29 cellular contexts compared by ENCODE assay signal in genomic region chr12:131066207-131066885, GRCh38.
DNase-seq lines count a peak whose midpoint lies in the region; ATAC-seq, FAIRE-seq and TF ChIP-seq lines count a peak whose summit lies in the region.
"Had no signal": no experiment of that assay in that cellular context is flagged by ENCODE, and none has a peak within 500 bp of the region (broad histone marks: within the 10 kb centered on the region; RNA-seq: fewer than 3 reads in every experiment).

No MANE protein-coding gene starts in this region.

- no peaks in the 10 kb centered on the region; the same call in 1 of the 2 replicates for H3K4me1 ChIP-seq in H9 (ENCODE audit: insufficient read depth, low read length)
- no peaks in the 10 kb centered on the region for H3K4me1 ChIP-seq in kidney (ENCODE audit: control insufficient read depth in 1 of 2, insufficient read depth in 1 of 2, low read depth in 1 of 2, low read length in 2 of 2)
- H3K4me1 ChIP-seq in spleen = no peaks in the 10 kb centered on the region
- H3K4me1 ChIP-seq: colonic mucosa had no signal

- H3K23ac ChIP-seq in H9 (ENCODE audit: insufficient read length, low read depth, low read length) = no peak overlapping the region

- H3K27ac ChIP-seq in H9 (ENCODE audit: insufficient read length, low read depth, low read length) (no peak overlapping the region), kidney (ENCODE audit: low read depth in 2 of 2, low read length in 2 of 2) (no peak overlapping the region), spleen (no peak overlapping the region), caudate nucleus (ENCODE audit: low read depth, low read length) (no peak overlapping the region)
- H3K27ac ChIP-seq: colonic mucosa, hepatocyte, PC-9, VCaP had no signal

- no peaks in the 10 kb centered on the region for H3K79me1 ChIP-seq in H9 (ENCODE audit: insufficient read depth, low read depth, low read length, poor library complexity, severe bottlenecking)

- no peaks in the 10 kb centered on the region for H3K36me3 ChIP-seq in kidney (ENCODE audit: control insufficient read depth in 1 of 2, insufficient read depth in 2 of 2, low read length in 2 of 2)
- no peaks in the 10 kb centered on the region for H3K36me3 ChIP-seq in spleen
- H3K36me3 ChIP-seq: colonic mucosa had no signal

- no peak overlapping the region for H2BK15ac ChIP-seq in H9 (ENCODE audit: low read depth, low read length)

- no peak overlapping the region for H3K4me2 ChIP-seq in H9 (ENCODE audit: insufficient read depth, insufficient read length, low read length)
- H3K4me2 ChIP-seq: hepatocyte, PC-9 had no signal

- peaks cover 3 to 6% of the 10 kb centered on the region in 2 experiments; a peak in 2 of 4 replicates for H3K4me1 Mint-ChIP-seq in H9
- H3K4me1 Mint-ChIP-seq in activated naive CD8-positive, alpha-beta T cell treated with anti-CD3 and anti-CD28 coated beads, Interleukin-2, amount 50 U/mL, for 24 hours = no peaks in the 10 kb centered on the region
- H3K4me1 Mint-ChIP-seq: activated CD4-positive, alpha-beta T cell treated with anti-CD3 and anti-CD28 coated beads, Interleukin-2, amount 10 ng/mL, durations not matched to agents 7 days and 5 days; CD4-positive, CD25-positive, alpha-beta regulatory T cell; naive thymus-derived CD4-positive, alpha-beta T cell had no signal

- H3K27me3 ChIP-seq in H9 (ENCODE audit: insufficient read depth, low read length) (no peaks in the 10 kb centered on the region), spleen (replicated peaks in 1 of 7) (peaks cover 0 to 11% (median 0%) of the 10 kb centered on the region in 7 donors)
- H3K27me3 ChIP-seq: colonic mucosa had no signal

- no peak for TF ChIP-seq CTCF in H9 (conservative IDR thresholded peaks at IDR 0.05)
- no peak for TF ChIP-seq CTCF in kidney (IDR thresholded peaks at IDR 0.05; ENCODE audit: borderline replicate concordance, extremely low read depth, insufficient read depth)
- no peak for TF ChIP-seq CTCF in spleen (IDR thresholded peaks at IDR 0.05 in 8 of 11, conservative IDR thresholded peaks at IDR 0.05 in 3 of 11)

- no peak overlapping the region for H2AFZ ChIP-seq in H9 (ENCODE audit: low read length)
- H2AFZ ChIP-seq: hepatocyte, PC-9 had no signal

- no peak overlapping the region for H3K4ac ChIP-seq in H9 (ENCODE audit: low read depth, low read length)

- H3K9ac ChIP-seq in H9 (ENCODE audit: extremely low read depth, insufficient read length, low read length) = no peak overlapping the region
- H3K9ac ChIP-seq in kidney (ENCODE audit: low read length in 2 of 2) = no peak overlapping the region

- H3K9me3 Mint-ChIP-seq in H9 = peaks cover 4 to 5% of the 10 kb centered on the region in 2 experiments; a peak in 2 of 5 replicates
- H3K9me3 Mint-ChIP-seq in activated naive CD8-positive, alpha-beta T cell treated with anti-CD3 and anti-CD28 coated beads, Interleukin-2, amount 50 U/mL, for 24 hours = no peaks in the 10 kb centered on the region
- H3K9me3 Mint-ChIP-seq: activated CD4-positive, alpha-beta T cell treated with anti-CD3 and anti-CD28 coated beads, Interleukin-2, amount 10 ng/mL, durations not matched to agents 7 days and 5 days; T-helper 2 cell treated with Interferon-gamma antibody and Interleukin-4, amounts not matched to agents 5 μg/mL and 100 μg/mL, for 36 hours had no signal

- no peak for FAIRE-seq in kidney (lab: Jason Lieb, UNC)

- no peaks in the 10 kb centered on the region for H4K20me1 ChIP-seq in H9 (ENCODE audit: control insufficient read depth, insufficient read depth, insufficient read length)

- no peak overlapping the region for H2AK5ac ChIP-seq in H9 (ENCODE audit: insufficient read length, low read length)

- no peaks in the 10 kb centered on the region; a peak in 2 of 7 replicates for H3K36me3 Mint-ChIP-seq in H9 (ENCODE audit: insufficient read depth in 1 of 3, low read depth in 3 of 3)
- H3K36me3 Mint-ChIP-seq in activated naive CD8-positive, alpha-beta T cell treated with anti-CD3 and anti-CD28 coated beads, Interleukin-2, amount 50 U/mL, for 24 hours (ENCODE audit: low read depth) = no peaks in the 10 kb centered on the region
- H3K36me3 Mint-ChIP-seq: CD4-positive, CD25-positive, alpha-beta regulatory T cell; naive thymus-derived CD4-positive, alpha-beta T cell had no signal

- H3K23me2 ChIP-seq in H9 (ENCODE audit: insufficient read length, low read depth, low read length, poor library complexity, severe bottlenecking) = no peaks in the 10 kb centered on the region

- no peaks in the 10 kb centered on the region for H3K9me3 ChIP-seq in H9 (ENCODE audit: control insufficient read depth, low read depth, low read length)
- H3K9me3 ChIP-seq in kidney (ENCODE audit: control insufficient read depth in 1 of 2, low read length in 2 of 2) = no peaks in the 10 kb centered on the region
- no peaks in the 10 kb centered on the region for H3K9me3 ChIP-seq in spleen
- H3K9me3 ChIP-seq: colonic mucosa had no signal

- H3K18ac ChIP-seq in H9 (ENCODE audit: insufficient read length, low read depth, low read length) = no peak overlapping the region

- no peak overlapping the region for H2BK20ac ChIP-seq in H9 (ENCODE audit: low read depth, low read length, poor library complexity, severe bottlenecking)

- no peak overlapping the region for H4K8ac ChIP-seq in H9 (replicated peaks; ENCODE audit: insufficient read length, low read depth, low read length)

- peak overlapping the region; percentile 75; the same call in 1 of the 2 replicates for H3K14ac ChIP-seq in H9 (ENCODE audit: insufficient read depth, low read length)

- DNase-seq in H9 (peak; percentile 24), kidney (peak; percentile 71), spleen (peak; percentile 64), NCI-H2081 (lab: John Stamatoyannopoulos, UW) (no peak), NCI-H2171 (lab: John Stamatoyannopoulos, UW) (no peak), H4 (ENCODE audit: low spot score) (no peak), caudate nucleus (lab: John Stamatoyannopoulos, UW) (no peak)
- no peak for DNase-seq in activated naive CD8-positive, alpha-beta T cell treated with anti-CD3 and anti-CD28 coated beads, Interleukin-2, amount 50 U/mL, for 24 hours
- DNase-seq: activated CD4-positive, alpha-beta T cell treated with anti-CD3 and anti-CD28 coated beads, Interleukin-2, amount 10 ng/mL, durations not matched to agents 7 days and 5 days; activated naive CD4-positive, alpha-beta T cell treated with Interleukin-2 at 50 U/mL for 16 hours; activated T-cell treated with anti-CD3 and anti-CD28 coated beads, Interleukin-2, amount 50 U/mL, for 48 hours; amniotic stem cell; CD4-positive, CD25-positive, alpha-beta regulatory T cell; colonic mucosa; effector memory CD8-positive, alpha-beta T cell; foreskin fibroblast; IMR-90; midbrain; naive thymus-derived CD4-positive, alpha-beta T cell; NCI-H1694; NCI-H510A; PC-9; SHP77 treated with DMSO at 0.1 percent for 48 hours; stimulated activated CD4-positive, alpha-beta T cell treated with anti-CD3 and anti-CD28 coated beads, Interleukin-2, amount 100 ng/mL, for 48 hours; substantia nigra had no signal

- H4K5ac ChIP-seq in H9 (ENCODE audit: insufficient read length, low read depth, low read length) = no peak overlapping the region

- H3K56ac ChIP-seq in H9 (ENCODE audit: insufficient read length, low read depth, low read length) = no peak overlapping the region

- H3K27ac Mint-ChIP-seq in H9 = no peak overlapping the region
- no peak overlapping the region for H3K27ac Mint-ChIP-seq in activated naive CD8-positive, alpha-beta T cell treated with anti-CD3 and anti-CD28 coated beads, Interleukin-2, amount 50 U/mL, for 24 hours
- H3K27ac Mint-ChIP-seq: activated CD4-positive, alpha-beta T cell treated with anti-CD3 and anti-CD28 coated beads, Interleukin-2, amount 10 ng/mL, durations not matched to agents 7 days and 5 days; CD4-positive, CD25-positive, alpha-beta regulatory T cell; effector memory CD8-positive, alpha-beta T cell; naive thymus-derived CD4-positive, alpha-beta T cell; T-helper 2 cell treated with Interferon-gamma antibody and Interleukin-4, amounts not matched to agents 5 μg/mL and 100 μg/mL, for 36 hours had no signal

- TF ChIP-seq POLR2A in spleen (IDR thresholded peaks at IDR 0.05) = no peak

- H2BK5ac ChIP-seq in H9 (ENCODE audit: insufficient read length, low read length) = no peak overlapping the region

- no peak overlapping the region for H2BK12ac ChIP-seq in H9 (ENCODE audit: insufficient read length, low read depth, low read length)

- H3K79me2 ChIP-seq in H9 (ENCODE audit: insufficient read depth, low read length) = no peaks in the 10 kb centered on the region
- H3K79me2 ChIP-seq: hepatocyte had no signal

- no peak overlapping the region for H3T11ph ChIP-seq in H9 (ENCODE audit: low read length)

- H3K4me3 Mint-ChIP-seq in H9 = no peak overlapping the region
- H3K4me3 Mint-ChIP-seq in activated naive CD8-positive, alpha-beta T cell treated with anti-CD3 and anti-CD28 coated beads, Interleukin-2, amount 50 U/mL, for 24 hours = no peak overlapping the region
- H3K4me3 Mint-ChIP-seq: activated CD4-positive, alpha-beta T cell treated with anti-CD3 and anti-CD28 coated beads, Interleukin-2, amount 10 ng/mL, durations not matched to agents 7 days and 5 days; CD4-positive, CD25-positive, alpha-beta regulatory T cell; effector memory CD8-positive, alpha-beta T cell; naive thymus-derived CD4-positive, alpha-beta T cell; T-helper 2 cell treated with Interferon-gamma antibody and Interleukin-4, amounts not matched to agents 5 μg/mL and 100 μg/mL, for 36 hours had no signal

- no CpG with 5 or more reads among the region's 27 CpGs for WGBS in H9 (ENCODE audit: extremely low coverage, insufficient read length, low lambda C conversion rate)
- WGBS in spleen, 5 donors = 66 to 88% (median 81%) methylated on average over 24 to 27 of the region's 27 CpGs

- H4K91ac ChIP-seq in H9 (ENCODE audit: insufficient read length, low read depth, low read length) = no peak overlapping the region

- H3K27me3 Mint-ChIP-seq in H9 (ENCODE audit: low read depth) = peaks cover 6% of the 10 kb centered on the region
- H3K27me3 Mint-ChIP-seq in activated naive CD8-positive, alpha-beta T cell treated with anti-CD3 and anti-CD28 coated beads, Interleukin-2, amount 50 U/mL, for 24 hours = peaks cover 10% of the 10 kb centered on the region

- peak; percentile 6 for ATAC-seq in activated naive CD8-positive, alpha-beta T cell treated with anti-CD3 and anti-CD28 coated beads, Interleukin-2, amount 50 U/mL, for 24 hours
- ATAC-seq: effector memory CD8-positive, alpha-beta T cell; esophagus mucosa had no signal

- no peak overlapping the region for H2BK120ac ChIP-seq in H9 (ENCODE audit: low read depth, low read length, poor library complexity, severe bottlenecking)

- intact Hi-C loops in kidney (cut with DNase I) (no loop called here), spleen (cut with DNase I; ENCODE audit: low total_unique reads) (no loop called here)

- H3K4me3 ChIP-seq in kidney (ENCODE audit: low read length in 2 of 2) (no peak overlapping the region), spleen (no peak overlapping the region)
- H3K4me3 ChIP-seq: colonic mucosa, hepatocyte, PC-9 had no signal

Comparison
In these comparisons a context has a peak if more than half of its experiments do, and no peak if none do; other contexts are left out.
1. DNase-seq: peak in H9 (single experiment), kidney (single experiment) and spleen (single experiment); none in activated naive CD8-positive, alpha-beta T cell treated with anti-CD3 and anti-CD28 coated beads, Interleukin-2, amount 50 U/mL, for 24 hours (single experiment), NCI-H2081 (0 of 2), NCI-H2171 (single experiment), H4 (single experiment) and caudate nucleus (0 of 61).